ENCODE assay signal across 14 cellular contexts in genomic region chr1:207407655-207408256, GRCh38. TPM values are rescaled to one million over a fixed set of nuclear protein-coding genes. Genes with fewer than 3 reads are reported as not detected.
DNase-seq lines count a peak whose midpoint lies in the region; ATAC-seq, FAIRE-seq and TF ChIP-seq lines count a peak whose summit lies in the region.
"Had no signal": no experiment of that assay in that cellular context is flagged by ENCODE, and none has a peak within 500 bp of the region (broad histone marks: within the 10 kb centered on the region; RNA-seq: fewer than 3 reads in every experiment).

No MANE protein-coding gene starts in this region.

- H3K27me3 Mint-ChIP-seq in CD4-positive, alpha-beta memory T cell: peaks cover 3 to 6% of the 10 kb centered on the region in 2 donors

- TF ChIP-seq EP300 in A549 (IDR thresholded peaks at IDR 0.05): no peak

- TF ChIP-seq CTCF in A549 (IDR thresholded peaks at IDR 0.05) (no peak), PC-9 (conservative IDR thresholded peaks at IDR 0.05) (no peak), fibroblast of the aortic adventitia (IDR thresholded peaks at IDR 0.05; ENCODE audit: insufficient read depth, low read length) (no peak)

- no peaks in the 10 kb centered on the region for H3K79me2 ChIP-seq in PC-9 (ENCODE audit: low read depth)

- H3K36me3 ChIP-seq in PC-9 (ENCODE audit: low read depth): no peaks in the 10 kb centered on the region
- H3K36me3 ChIP-seq in CD4-positive, alpha-beta memory T cell (ENCODE audit: insufficient read depth, low read length): no peaks in the 10 kb centered on the region
- H3K36me3 ChIP-seq: stomach had no signal

- ATAC-seq in A549 (no peak), HG03571 (IDR thresholded peaks at IDR 0.05; ENCODE audit: unreplicated experiment) (no peak)
- ATAC-seq: CD8-positive, alpha-beta T cell had no signal

- H3K4me1 Mint-ChIP-seq in CD4-positive, alpha-beta memory T cell: no peaks in the 10 kb centered on the region

- TF ChIP-seq RAD21 in A549 (conservative IDR thresholded peaks at IDR 0.05 in 1 of 2, IDR thresholded peaks at IDR 0.05 in 1 of 2): no peak

- FAIRE-seq in A549 (lab: Jason Lieb, UNC) (no peak), GM12892 (lab: Jason Lieb, UNC) (peak; percentile 70)

- no peak overlapping the region for H3K27ac Mint-ChIP-seq in CD4-positive, alpha-beta memory T cell
- H3K27ac Mint-ChIP-seq: CD8-positive, alpha-beta T cell had no signal

- no TSS peak for BruUV-seq in PC-9 (replicated peaks; lab: Mats Ljungman, UMichigan)

- H4K20me1 ChIP-seq in PC-9 (ENCODE audit: insufficient read depth): no peaks in the 10 kb centered on the region

- no peaks in the 10 kb centered on the region; the same call in 2 of the 3 replicates for H3K4me1 ChIP-seq in A549
- H3K4me1 ChIP-seq in PC-9 (replicated peaks; ENCODE audit: insufficient read depth): peaks cover 11% of the 10 kb centered on the region
- no peaks in the 10 kb centered on the region for H3K4me1 ChIP-seq in CD4-positive, alpha-beta memory T cell (ENCODE audit: insufficient read depth, low read length)
- H3K4me1 ChIP-seq: stomach had no signal

- H3K9me3 ChIP-seq in A549: no peaks in the 10 kb centered on the region
- H3K9me3 ChIP-seq in PC-9 (ENCODE audit: insufficient read depth, low read depth): no peaks in the 10 kb centered on the region
- no peaks in the 10 kb centered on the region for H3K9me3 ChIP-seq in CD4-positive, alpha-beta memory T cell (ENCODE audit: control insufficient read depth in 1 of 2, low read length in 2 of 2)
- H3K9me3 ChIP-seq: stomach had no signal

- H3K36me3 Mint-ChIP-seq in CD4-positive, alpha-beta memory T cell: no peaks in the 10 kb centered on the region
- H3K36me3 Mint-ChIP-seq: CD8-positive, alpha-beta T cell had no signal

- intact Hi-C loops in PC-9 (cut with micrococcal nuclease; ENCODE audit: unreplicated experiment): loop anchor here (5.0 kb wide), 1 partner anchor 495 kb away; no protein-coding TSS in a partner anchor
- intact Hi-C loops in CD4-positive, alpha-beta memory T cell (cut with micrococcal nuclease): no loop called here

- 5% methylated on average over 1 of the region's 1 CpG for WGBS in A549 (ENCODE audit: missing lambda C conversion rate)

- DNase-seq in A549 (ENCODE audit: low read depth in 1 of 2, low spot score in 1 of 2) (no peak), GM12892 (ENCODE audit: insufficient read length) (no peak), PC-9 (peak in 1 of 2 experiments; percentile 65), fibroblast of the aortic adventitia (ENCODE audit: low read depth) (peak; percentile 39), NCI-H526 (lab: John Stamatoyannopoulos, UW) (no peak)
- no peak for DNase-seq in stimulated activated CD4-positive, alpha-beta T cell treated with anti-CD3 and anti-CD28 coated beads, Interleukin-15, amount 100 ng/mL, for 24 hours
- no peak for DNase-seq in CD4-positive, alpha-beta memory T cell
- DNase-seq: activated CD4-positive, alpha-beta T cell treated with anti-CD3 and anti-CD28 coated beads for 4 hours; CD8-positive, alpha-beta T cell; islet precursor cell; NCI-H2171; SHP77; stomach had no signal

- H3K4me3 ChIP-seq in A549 (no peak overlapping the region), PC-9 (no peak overlapping the region), fibroblast of the aortic adventitia (ENCODE audit: low read depth, low read length) (no peak overlapping the region)
- H3K4me3 ChIP-seq in CD4-positive, alpha-beta memory T cell (ENCODE audit: low read length in 2 of 2): no peak overlapping the region
- H3K4me3 ChIP-seq: stomach had no signal

- no peak overlapping the region for H3K4me3 Mint-ChIP-seq in CD4-positive, alpha-beta memory T cell
- H3K4me3 Mint-ChIP-seq: CD8-positive, alpha-beta T cell had no signal

- no peaks in the 10 kb centered on the region for H3K9me2 ChIP-seq in PC-9 (ENCODE audit: insufficient read depth)

- POLR2A ChIA-PET in A549 (lab: Yijun Ruan, JAX): no interaction called here
- POLR2A ChIA-PET in PC-9 (lab: Charles Lee; ENCODE audit: unreplicated experiment): no interaction called here
- POLR2A ChIA-PET in CD4-positive, alpha-beta memory T cell (lab: Charles Lee; ENCODE audit: partially characterized antibody): no interaction called here

- peaks cover 4% of the 10 kb centered on the region; the same call in 1 of the 2 replicates for H3F3A ChIP-seq in PC-9 (ENCODE audit: insufficient read depth, low read depth)

- no peak overlapping the region for H3K4me2 ChIP-seq in A549
- H3K4me2 ChIP-seq in PC-9: peak overlapping the region; percentile 12

- H3K9me3 Mint-ChIP-seq in CD4-positive, alpha-beta memory T cell: no peaks in the 10 kb centered on the region
- H3K9me3 Mint-ChIP-seq: CD8-positive, alpha-beta T cell had no signal

- no peak for TF ChIP-seq POLR2A in A549 (IDR thresholded peaks at IDR 0.05; ENCODE audit: low read length)
- TF ChIP-seq POLR2A in GM12892 (IDR thresholded peaks at IDR 0.05; ENCODE audit: low read depth, low read length): no peak

- CTCF ChIA-PET in A549 (lab: Yijun Ruan, JAX) (interaction anchor here (1.2 to 5.2 kb wide), 5 partner anchors 86 to 358 kb away, joined by 3 to 94 read pairs (median 3); partner anchors contain the start of gene CD55), PC-9 (lab: Charles Lee) (no interaction called here)
- CTCF ChIA-PET in CD4-positive, alpha-beta memory T cell (lab: Charles Lee; ENCODE audit: partially characterized antibody): interaction anchor here (0.8 to 5.4 kb wide), 2 partner anchors 326 to 332 kb away, joined by 5 to 142 read pairs; no protein-coding TSS in a partner anchor

- no peaks in the 10 kb centered on the region for H3K27me3 ChIP-seq in PC-9 (ENCODE audit: insufficient read depth, low read depth)
- H3K27me3 ChIP-seq in CD4-positive, alpha-beta memory T cell (ENCODE audit: insufficient read depth, low read length): no peaks in the 10 kb centered on the region
- H3K27me3 ChIP-seq: stomach had no signal

- H2AFZ ChIP-seq in PC-9: no peak overlapping the region; the same call in 1 of the 2 replicates

- H3K27ac ChIP-seq in A549 (peak overlapping the region in 1 of 2 experiments; percentile 25; a peak in 1 of 6 replicates), PC-9 (peak overlapping the region; percentile 59)
- no peak overlapping the region for H3K27ac ChIP-seq in CD4-positive, alpha-beta memory T cell (ENCODE audit: low read depth, low read length)

TF ChIP-seq in A549, 52 proteins besides CTCF, POLR2A, EP300 and RAD21:
- TF ChIP-seq, protein P1, sequence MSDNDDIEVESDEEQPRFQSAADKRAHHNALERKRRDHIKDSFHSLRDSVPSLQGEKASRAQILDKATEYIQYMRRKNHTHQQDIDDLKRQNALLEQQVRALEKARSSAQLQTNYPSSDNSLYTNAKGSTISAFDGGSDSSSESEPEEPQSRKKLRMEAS (IDR thresholded peaks at IDR 0.05): no peak
- TF ChIP-seq EHF (CRISPR knock-in tag; IDR thresholded peaks at IDR 0.05): no peak
- peak; percentile 48 to 71; a peak in 2 of 4 replicates for TF ChIP-seq CEBPB (IDR thresholded peaks at IDR 0.05)
TF ChIP-seq in A549: peak in this region for 1.

RNA-seq across cellular contexts. Expression of gene CR2, which starts 46.4 kb away (rescaled TPM):
- not detected in 2 replicates for polyA plus RNA-seq in A549 (2011; rRNA removed)
- polyA plus RNA-seq in A549 (2012; cell fraction: cytosol; rRNA removed): not detected in 2 replicates
- polyA plus RNA-seq in A549 (2012; cell fraction: nucleus; rRNA removed): not detected in 2 replicates
- not detected in 3 replicates for polyA plus RNA-seq in A549 (2017; fragmentation: RNase III; extraction: RNeasy Plus Mini Kit Qiagen cat#74134 plus additional on column Dnase treatment)
- polyA minus RNA-seq in A549 (2011; rRNA and poly(A)+ RNA removed): not detected in 2 replicates
- 90.6 TPM for polyA plus RNA-seq in GM12892 (2012; ENCODE audit: missing spikeins)
- total RNA-seq in PC-9 (2021): 0.88 and 4.3 TPM in 2 replicates
- not detected in 2 replicates for total RNA-seq in fibroblast of the aortic adventitia (ENCODE audit: low replicate concordance)
- total RNA-seq in CD4-positive, alpha-beta memory T cell: 1 to 10 TPM; 1.9 to 6.7 TPM
- 1 to 10 TPM; 3.3 to 4.4 TPM for polyA plus RNA-seq in CD4-positive, alpha-beta memory T cell
